Comparison of ENCODE assay signal across 1 cellular context in genomic region chr6:52840763-52841585, GRCh38.
TF ChIP-seq lines count a peak whose summit lies in the region.

Gene GSTA5 (minus strand): TSS chr6:52840813.

TF ChIP-seq in IMR-90, 13 proteins besides CTCF, POLR2A, EP300 and RAD21:
- TF ChIP-seq BHLHE40 (IDR thresholded peaks at IDR 0.05; ENCODE audit: low read depth, low read length) (no peak), RCOR1 (IDR thresholded peaks at IDR 0.05; ENCODE audit: insufficient replicate concordance, low read length) (no peak), MXI1 (IDR thresholded peaks at IDR 0.05; ENCODE audit: borderline replicate concordance, low read depth, low read length) (no peak), CHD1 (IDR thresholded peaks at IDR 0.05; ENCODE audit: low read depth, low read length) (no peak), USF2 (IDR thresholded peaks at IDR 0.05; ENCODE audit: low read depth, low read length) (no peak), FOS (IDR thresholded peaks at IDR 0.05; ENCODE audit: low read depth, low read length) (no peak), MAFK (IDR thresholded peaks at IDR 0.05; ENCODE audit: low read depth, low read length) (no peak), RFX5 (IDR thresholded peaks at IDR 0.05; ENCODE audit: low read depth, low read length) (no peak), SMC3 (IDR thresholded peaks at IDR 0.05; ENCODE audit: low read depth, low read length) (no peak), CEBPB (IDR thresholded peaks at IDR 0.05; ENCODE audit: low read depth, low read length) (no peak), MAZ (IDR thresholded peaks at IDR 0.05; ENCODE audit: borderline replicate concordance, low read depth, low read length) (no peak), NFE2L2 (IDR thresholded peaks at IDR 0.05; ENCODE audit: low read depth, low read length) (no peak)
- TF ChIP-seq, protein P1, sequence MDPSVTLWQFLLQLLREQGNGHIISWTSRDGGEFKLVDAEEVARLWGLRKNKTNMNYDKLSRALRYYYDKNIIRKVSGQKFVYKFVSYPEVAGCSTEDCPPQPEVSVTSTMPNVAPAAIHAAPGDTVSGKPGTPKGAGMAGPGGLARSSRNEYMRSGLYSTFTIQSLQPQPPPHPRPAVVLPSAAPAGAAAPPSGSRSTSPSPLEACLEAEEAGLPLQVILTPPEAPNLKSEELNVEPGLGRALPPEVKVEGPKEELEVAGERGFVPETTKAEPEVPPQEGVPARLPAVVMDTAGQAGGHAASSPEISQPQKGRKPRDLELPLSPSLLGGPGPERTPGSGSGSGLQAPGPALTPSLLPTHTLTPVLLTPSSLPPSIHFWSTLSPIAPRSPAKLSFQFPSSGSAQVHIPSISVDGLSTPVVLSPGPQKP (IDR thresholded peaks at IDR 0.05; ENCODE audit: borderline replicate concordance, low read depth, low read length) = no peak
